In genomic region chr19:39077323-39077722, GRCh38 we compare ENCODE assay signal across 1 cellular context.
TF ChIP-seq lines count a peak whose summit lies in the region.

No MANE protein-coding gene starts in this region.

TF ChIP-seq in K562, 482 proteins besides CTCF, POLR2A, EP300 and RAD21 (continued from another document and continues in another):
- TF ChIP-seq, protein P1, sequence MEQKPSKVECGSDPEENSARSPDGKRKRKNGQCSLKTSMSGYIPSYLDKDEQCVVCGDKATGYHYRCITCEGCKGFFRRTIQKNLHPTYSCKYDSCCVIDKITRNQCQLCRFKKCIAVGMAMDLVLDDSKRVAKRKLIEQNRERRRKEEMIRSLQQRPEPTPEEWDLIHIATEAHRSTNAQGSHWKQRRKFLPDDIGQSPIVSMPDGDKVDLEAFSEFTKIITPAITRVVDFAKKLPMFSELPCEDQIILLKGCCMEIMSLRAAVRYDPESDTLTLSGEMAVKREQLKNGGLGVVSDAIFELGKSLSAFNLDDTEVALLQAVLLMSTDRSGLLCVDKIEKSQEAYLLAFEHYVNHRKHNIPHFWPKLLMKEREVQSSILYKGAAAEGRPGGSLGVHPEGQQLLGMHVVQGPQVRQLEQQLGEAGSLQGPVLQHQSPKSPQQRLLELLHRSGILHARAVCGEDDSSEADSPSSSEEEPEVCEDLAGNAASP (IDR thresholded peaks at IDR 0.05), result no peak
- TF ChIP-seq KDM1A (IDR thresholded peaks at IDR 0.05) (peak in 1 of 2 experiments; percentile 56), SAFB (IDR thresholded peaks at IDR 0.05; ENCODE audit: borderline replicate concordance, low read depth, low read length) (no peak), ZNF263 (CRISPR knock-in tag; IDR thresholded peaks at IDR 0.05; ENCODE audit: borderline replicate concordance) (no peak), NR3C1 (CRISPR knock-in tag; IDR thresholded peaks at IDR 0.05) (no peak), RFX1 (IDR thresholded peaks at IDR 0.05) (no peak), EWSR1 (IDR thresholded peaks at IDR 0.05; ENCODE audit: borderline replicate concordance, low read depth, partially characterized antibody) (no peak), FOXJ3 (CRISPR knock-in tag; IDR thresholded peaks at IDR 0.05) (no peak), ZNF830 (CRISPR knock-in tag; IDR thresholded peaks at IDR 0.05) (no peak), BRF2 (IDR thresholded peaks at IDR 0.05; ENCODE audit: borderline replicate concordance, insufficient read depth, insufficient read length) (no peak), SIN3B (IDR thresholded peaks at IDR 0.05; ENCODE audit: low read depth) (no peak), SREBF1 (IDR thresholded peaks at IDR 0.05; ENCODE audit: borderline replicate concordance, low read depth, low read length) (no peak), ETV5 (CRISPR knock-in tag; IDR thresholded peaks at IDR 0.05; ENCODE audit: low read depth) (no peak), ZMIZ1 (IDR thresholded peaks at IDR 0.05; ENCODE audit: low read depth in 2 of 2, low read length in 2 of 2) (no peak), ZNF121 (CRISPR knock-in tag; conservative IDR thresholded peaks at IDR 0.05) (0 out of 2 replicates have a peak, but pooled peaks have one; percentile 20), TRIM25 (IDR thresholded peaks at IDR 0.05; ENCODE audit: borderline replicate concordance) (no peak), HDAC2 (IDR thresholded peaks at IDR 0.05) (peak; percentile 76), CTCFL (IDR thresholded peaks at IDR 0.05; ENCODE audit: borderline replicate concordance, insufficient read depth, low read depth, low read length, poor library complexity, severe bottlenecking) (no peak), ZBTB8A (IDR thresholded peaks at IDR 0.05; ENCODE audit: partially characterized antibody) (no peak), ZNF766 (CRISPR knock-in tag; conservative IDR thresholded peaks at IDR 0.05) (no peak), MLLT1 (IDR thresholded peaks at IDR 0.05) (no peak), FOS (IDR thresholded peaks at IDR 0.05; ENCODE audit: extremely low read depth, insufficient read length) (no peak), RBM25 (IDR thresholded peaks at IDR 0.05; ENCODE audit: low read depth, low read length, severe bottlenecking) (peak; percentile 92), ZNF436 (CRISPR knock-in tag; IDR thresholded peaks at IDR 0.05) (no peak), PREB (CRISPR knock-in tag; IDR thresholded peaks at IDR 0.05) (no peak)
- TF ChIP-seq, protein P2, sequence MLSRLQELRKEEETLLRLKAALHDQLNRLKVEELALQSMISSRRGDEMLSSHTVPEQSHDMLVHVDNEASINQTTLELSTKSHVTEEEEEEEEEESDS (CRISPR knock-in tag; IDR thresholded peaks at IDR 0.05), result no peak
- TF ChIP-seq, protein P3, sequence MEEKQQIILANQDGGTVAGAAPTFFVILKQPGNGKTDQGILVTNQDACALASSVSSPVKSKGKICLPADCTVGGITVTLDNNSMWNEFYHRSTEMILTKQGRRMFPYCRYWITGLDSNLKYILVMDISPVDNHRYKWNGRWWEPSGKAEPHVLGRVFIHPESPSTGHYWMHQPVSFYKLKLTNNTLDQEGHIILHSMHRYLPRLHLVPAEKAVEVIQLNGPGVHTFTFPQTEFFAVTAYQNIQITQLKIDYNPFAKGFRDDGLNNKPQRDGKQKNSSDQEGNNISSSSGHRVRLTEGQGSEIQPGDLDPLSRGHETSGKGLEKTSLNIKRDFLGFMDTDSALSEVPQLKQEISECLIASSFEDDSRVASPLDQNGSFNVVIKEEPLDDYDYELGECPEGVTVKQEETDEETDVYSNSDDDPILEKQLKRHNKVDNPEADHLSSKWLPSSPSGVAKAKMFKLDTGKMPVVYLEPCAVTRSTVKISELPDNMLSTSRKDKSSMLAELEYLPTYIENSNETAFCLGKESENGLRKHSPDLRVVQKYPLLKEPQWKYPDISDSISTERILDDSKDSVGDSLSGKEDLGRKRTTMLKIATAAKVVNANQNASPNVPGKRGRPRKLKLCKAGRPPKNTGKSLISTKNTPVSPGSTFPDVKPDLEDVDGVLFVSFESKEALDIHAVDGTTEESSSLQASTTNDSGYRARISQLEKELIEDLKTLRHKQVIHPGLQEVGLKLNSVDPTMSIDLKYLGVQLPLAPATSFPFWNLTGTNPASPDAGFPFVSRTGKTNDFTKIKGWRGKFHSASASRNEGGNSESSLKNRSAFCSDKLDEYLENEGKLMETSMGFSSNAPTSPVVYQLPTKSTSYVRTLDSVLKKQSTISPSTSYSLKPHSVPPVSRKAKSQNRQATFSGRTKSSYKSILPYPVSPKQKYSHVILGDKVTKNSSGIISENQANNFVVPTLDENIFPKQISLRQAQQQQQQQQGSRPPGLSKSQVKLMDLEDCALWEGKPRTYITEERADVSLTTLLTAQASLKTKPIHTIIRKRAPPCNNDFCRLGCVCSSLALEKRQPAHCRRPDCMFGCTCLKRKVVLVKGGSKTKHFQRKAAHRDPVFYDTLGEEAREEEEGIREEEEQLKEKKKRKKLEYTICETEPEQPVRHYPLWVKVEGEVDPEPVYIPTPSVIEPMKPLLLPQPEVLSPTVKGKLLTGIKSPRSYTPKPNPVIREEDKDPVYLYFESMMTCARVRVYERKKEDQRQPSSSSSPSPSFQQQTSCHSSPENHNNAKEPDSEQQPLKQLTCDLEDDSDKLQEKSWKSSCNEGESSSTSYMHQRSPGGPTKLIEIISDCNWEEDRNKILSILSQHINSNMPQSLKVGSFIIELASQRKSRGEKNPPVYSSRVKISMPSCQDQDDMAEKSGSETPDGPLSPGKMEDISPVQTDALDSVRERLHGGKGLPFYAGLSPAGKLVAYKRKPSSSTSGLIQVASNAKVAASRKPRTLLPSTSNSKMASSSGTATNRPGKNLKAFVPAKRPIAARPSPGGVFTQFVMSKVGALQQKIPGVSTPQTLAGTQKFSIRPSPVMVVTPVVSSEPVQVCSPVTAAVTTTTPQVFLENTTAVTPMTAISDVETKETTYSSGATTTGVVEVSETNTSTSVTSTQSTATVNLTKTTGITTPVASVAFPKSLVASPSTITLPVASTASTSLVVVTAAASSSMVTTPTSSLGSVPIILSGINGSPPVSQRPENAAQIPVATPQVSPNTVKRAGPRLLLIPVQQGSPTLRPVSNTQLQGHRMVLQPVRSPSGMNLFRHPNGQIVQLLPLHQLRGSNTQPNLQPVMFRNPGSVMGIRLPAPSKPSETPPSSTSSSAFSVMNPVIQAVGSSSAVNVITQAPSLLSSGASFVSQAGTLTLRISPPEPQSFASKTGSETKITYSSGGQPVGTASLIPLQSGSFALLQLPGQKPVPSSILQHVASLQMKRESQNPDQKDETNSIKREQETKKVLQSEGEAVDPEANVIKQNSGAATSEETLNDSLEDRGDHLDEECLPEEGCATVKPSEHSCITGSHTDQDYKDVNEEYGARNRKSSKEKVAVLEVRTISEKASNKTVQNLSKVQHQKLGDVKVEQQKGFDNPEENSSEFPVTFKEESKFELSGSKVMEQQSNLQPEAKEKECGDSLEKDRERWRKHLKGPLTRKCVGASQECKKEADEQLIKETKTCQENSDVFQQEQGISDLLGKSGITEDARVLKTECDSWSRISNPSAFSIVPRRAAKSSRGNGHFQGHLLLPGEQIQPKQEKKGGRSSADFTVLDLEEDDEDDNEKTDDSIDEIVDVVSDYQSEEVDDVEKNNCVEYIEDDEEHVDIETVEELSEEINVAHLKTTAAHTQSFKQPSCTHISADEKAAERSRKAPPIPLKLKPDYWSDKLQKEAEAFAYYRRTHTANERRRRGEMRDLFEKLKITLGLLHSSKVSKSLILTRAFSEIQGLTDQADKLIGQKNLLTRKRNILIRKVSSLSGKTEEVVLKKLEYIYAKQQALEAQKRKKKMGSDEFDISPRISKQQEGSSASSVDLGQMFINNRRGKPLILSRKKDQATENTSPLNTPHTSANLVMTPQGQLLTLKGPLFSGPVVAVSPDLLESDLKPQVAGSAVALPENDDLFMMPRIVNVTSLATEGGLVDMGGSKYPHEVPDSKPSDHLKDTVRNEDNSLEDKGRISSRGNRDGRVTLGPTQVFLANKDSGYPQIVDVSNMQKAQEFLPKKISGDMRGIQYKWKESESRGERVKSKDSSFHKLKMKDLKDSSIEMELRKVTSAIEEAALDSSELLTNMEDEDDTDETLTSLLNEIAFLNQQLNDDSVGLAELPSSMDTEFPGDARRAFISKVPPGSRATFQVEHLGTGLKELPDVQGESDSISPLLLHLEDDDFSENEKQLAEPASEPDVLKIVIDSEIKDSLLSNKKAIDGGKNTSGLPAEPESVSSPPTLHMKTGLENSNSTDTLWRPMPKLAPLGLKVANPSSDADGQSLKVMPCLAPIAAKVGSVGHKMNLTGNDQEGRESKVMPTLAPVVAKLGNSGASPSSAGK (IDR thresholded peaks at IDR 0.05), result no peak
